In genomic region chr22:41334951-41335635, GRCh38 we compare ENCODE assay signal across 26 cellular contexts. TPM values are rescaled to one million over a fixed set of nuclear protein-coding genes. Genes with fewer than 3 reads are reported as not detected.
A peak's percentile ranks its signal among the peaks of the same experiment; 100 is the strongest.
DNase-seq lines count a peak whose midpoint lies in the region; ATAC-seq and TF ChIP-seq lines count a peak whose summit lies in the region.
"Had no signal": no experiment of that assay in that cellular context is flagged by ENCODE, and none has a peak within 500 bp of the region (broad histone marks: within the 10 kb centered on the region; RNA-seq: fewer than 3 reads in every experiment).

No MANE protein-coding gene starts in this region.

- H3K4me3 ChIP-seq in body of pancreas = no peak overlapping the region
- H3K4me3 ChIP-seq: coronary artery, GM23248, K562, lower lobe of right lung, ovary had no signal

- peak overlapping the region; percentile 5 for H3K27ac Mint-ChIP-seq in activated CD4-positive, alpha-beta T cell treated with anti-CD3 and anti-CD28 coated beads, Interleukin-2, amount 10 ng/mL, durations not matched to agents 24 days and 14 days
- peak overlapping the region; percentile 42 for H3K27ac Mint-ChIP-seq in endothelial cell (ENCODE audit: unreplicated experiment)
- H3K27ac Mint-ChIP-seq in nephron progenitor cell = peak overlapping the region; percentile 79
- H3K27ac Mint-ChIP-seq: activated T-helper 17 cell treated with anti-CD3 and anti-CD28 coated beads, Interleukin-2, amount 50 U/mL, for 72 hours had no signal

- peaks cover 5% of the 10 kb centered on the region for H3K4me1 Mint-ChIP-seq in activated CD4-positive, alpha-beta T cell treated with anti-CD3 and anti-CD28 coated beads, Interleukin-2, amount 10 ng/mL, durations not matched to agents 24 days and 14 days
- H3K4me1 Mint-ChIP-seq in endothelial cell (ENCODE audit: unreplicated experiment) (peaks cover 4% of the 10 kb centered on the region), nephron progenitor cell (no peaks in the 10 kb centered on the region)
- H3K4me1 Mint-ChIP-seq: activated T-helper 17 cell treated with anti-CD3 and anti-CD28 coated beads, Interleukin-2, amount 50 U/mL, for 72 hours had no signal

- peaks cover 35% of the 10 kb centered on the region for H3K36me3 Mint-ChIP-seq in activated CD4-positive, alpha-beta T cell treated with anti-CD3 and anti-CD28 coated beads, Interleukin-2, amount 10 ng/mL, durations not matched to agents 24 days and 14 days (ENCODE audit: low read depth)
- H3K36me3 Mint-ChIP-seq in endothelial cell (ENCODE audit: low read depth, unreplicated experiment) (peaks cover 32% of the 10 kb centered on the region), nephron progenitor cell (ENCODE audit: low read depth) (peaks cover 43% of the 10 kb centered on the region)

- intact Hi-C loops in activated CD4-positive, alpha-beta T cell treated with anti-CD3 and anti-CD28 coated beads, Interleukin-2, amount 10 ng/mL, durations not matched to agents 24 days and 14 days (cut with micrococcal nuclease) = no loop called here
- intact Hi-C loops in body of pancreas (cut with DNase I) = no loop called here

- CTCF ChIA-PET in RWPE1 (lab: Yijun Ruan, JAX) = no interaction called here

- H3K36me3 ChIP-seq in body of pancreas (replicated peaks in 1 of 2; ENCODE audit: insufficient read depth in 1 of 2, low read depth in 2 of 2) = peaks cover 8 to 17% of the 10 kb centered on the region in 2 donors
- H3K36me3 ChIP-seq: ovary had no signal

- ATAC-seq in body of pancreas = no peak
- ATAC-seq: activated naive CD4-positive, alpha-beta T cell treated with anti-CD3 and anti-CD28 coated beads, Interleukin-2, amount 50 U/mL, for 72 hours; activated T-helper 17 cell treated with anti-CD3 and anti-CD28 coated beads, Interleukin-2, amount 50 U/mL, for 72 hours; K562; lower lobe of right lung; naive thymus-derived CD4-positive, alpha-beta T cell had no signal

- DNase-seq in activated CD4-positive, alpha-beta T cell treated with anti-CD3 and anti-CD28 coated beads, Interleukin-2, amount 10 ng/mL, durations not matched to agents 24 days and 14 days = no peak
- DNase-seq in activated CD4-positive, alpha-beta T cell treated with anti-CD3 and anti-CD28 coated beads, Interleukin-2, amount 50 U/mL, for 4 hours = no peak
- no peak for DNase-seq in RWPE1 (ENCODE audit: low spot score)
- DNase-seq in endothelial cell (ENCODE audit: low spot score) = no peak
- no peak for DNase-seq in nephron progenitor cell
- no peak for DNase-seq in NCI-H146 treated with DMSO at 0.1 percent for 48 hours (lab: John Stamatoyannopoulos, UW; ENCODE audit: unreplicated experiment)
- DNase-seq in body of pancreas = no peak
- no peak for DNase-seq in C1 segment of cervical spinal cord (lab: John Stamatoyannopoulos, UW)
- DNase-seq: activated CD4-positive, alpha-beta T cell treated with anti-CD3 and anti-CD28 coated beads for 1 hour; Calu3; DND-41; GF-D8; GM23248; lower lobe of right lung; naive thymus-derived CD4-positive, alpha-beta T cell; NCI-H1092; NCI-H187; ovary; SK-N-SH; stimulated activated naive CD4-positive, alpha-beta T cell had no signal

- no peak for TF ChIP-seq POLR2A in body of pancreas (IDR thresholded peaks at IDR 0.05)

- H3K27ac ChIP-seq in RWPE1 (peak overlapping the region; percentile 25; the same call in 1 of the 2 replicates), body of pancreas (no peak overlapping the region)
- H3K27ac ChIP-seq: 22Rv1, C4-2B, coronary artery, GM23248, lower lobe of right lung, ovary had no signal

- H3K9me3 ChIP-seq in body of pancreas = no peaks in the 10 kb centered on the region
- H3K9me3 ChIP-seq: lower lobe of right lung, ovary, SK-N-SH had no signal

- WGBS in body of pancreas, 2 donors = 95 to 97% methylated on average over 8 to 11 of the region's 11 CpGs

- H3K4me1 ChIP-seq in body of pancreas = no peaks in the 10 kb centered on the region
- H3K4me1 ChIP-seq: lower lobe of right lung had no signal

- POLR2A ChIA-PET in RWPE1 (lab: Yijun Ruan, JAX; ENCODE audit: low non-redundant PET) = no interaction called here

- TF ChIP-seq CTCF in RWPE1 (conservative IDR thresholded peaks at IDR 0.05; ENCODE audit: low read depth) (no peak), endothelial cell (IDR thresholded peaks at IDR 0.05; ENCODE audit: unreplicated experiment) (no peak), nephron progenitor cell (IDR thresholded peaks at IDR 0.05) (no peak), body of pancreas (IDR thresholded peaks at IDR 0.05) (no peak)

- no peaks in the 10 kb centered on the region for H3K27me3 ChIP-seq in body of pancreas
- H3K27me3 ChIP-seq: ovary had no signal

- H3K27me3 Mint-ChIP-seq in activated CD4-positive, alpha-beta T cell treated with anti-CD3 and anti-CD28 coated beads, Interleukin-2, amount 10 ng/mL, durations not matched to agents 24 days and 14 days = no peaks in the 10 kb centered on the region
- peaks cover 6% of the 10 kb centered on the region for H3K27me3 Mint-ChIP-seq in endothelial cell (ENCODE audit: unreplicated experiment)
- no peaks in the 10 kb centered on the region for H3K27me3 Mint-ChIP-seq in nephron progenitor cell (ENCODE audit: low read depth, poor library complexity)
- H3K27me3 Mint-ChIP-seq: activated T-helper 17 cell treated with anti-CD3 and anti-CD28 coated beads, Interleukin-2, amount 50 U/mL, for 72 hours; naive thymus-derived CD4-positive, alpha-beta T cell had no signal

- H3K4me3 Mint-ChIP-seq in activated CD4-positive, alpha-beta T cell treated with anti-CD3 and anti-CD28 coated beads, Interleukin-2, amount 10 ng/mL, durations not matched to agents 24 days and 14 days = no peak overlapping the region
- H3K4me3 Mint-ChIP-seq in endothelial cell (ENCODE audit: unreplicated experiment) (peak overlapping the region; percentile 78), nephron progenitor cell (no peak overlapping the region)
- H3K4me3 Mint-ChIP-seq: activated T-helper 17 cell treated with anti-CD3 and anti-CD28 coated beads, Interleukin-2, amount 50 U/mL, for 72 hours had no signal

- no peaks in the 10 kb centered on the region for H3K9me3 Mint-ChIP-seq in activated CD4-positive, alpha-beta T cell treated with anti-CD3 and anti-CD28 coated beads, Interleukin-2, amount 10 ng/mL, durations not matched to agents 24 days and 14 days
- H3K9me3 Mint-ChIP-seq in endothelial cell (ENCODE audit: unreplicated experiment) (no peaks in the 10 kb centered on the region), nephron progenitor cell (no peaks in the 10 kb centered on the region)
- H3K9me3 Mint-ChIP-seq: activated naive CD4-positive, alpha-beta T cell treated with anti-CD3 and anti-CD28 coated beads, Interleukin-2, amount 50 U/mL, for 72 hours; activated T-helper 17 cell treated with anti-CD3 and anti-CD28 coated beads, Interleukin-2, amount 50 U/mL, for 72 hours; naive thymus-derived CD4-positive, alpha-beta T cell had no signal

RNA-seq across cellular contexts. Expression of gene ZC3H7B, which starts 33.8 kb away (rescaled TPM):
- 69.1 and 70.5 TPM in 2 replicates for total RNA-seq in activated CD4-positive, alpha-beta T cell treated with anti-CD3 and anti-CD28 coated beads, Interleukin-2, amount 10 ng/mL, durations not matched to agents 24 days and 14 days
- total RNA-seq in endothelial cell (ENCODE audit: unreplicated experiment) (69.2 TPM), body of pancreas (10 to 100 TPM; 29.8 to 34.3 TPM)

RNA-seq across cellular contexts. Expression of gene TEF, which starts 46.6 kb away (rescaled TPM):
- 2.0 and 2.1 TPM in 2 replicates for total RNA-seq in activated CD4-positive, alpha-beta T cell treated with anti-CD3 and anti-CD28 coated beads, Interleukin-2, amount 10 ng/mL, durations not matched to agents 24 days and 14 days
- total RNA-seq in endothelial cell (ENCODE audit: unreplicated experiment) (6.6 TPM), body of pancreas (10 to 100 TPM; 10.9 to 29.0 TPM)

RNA-seq across cellular contexts. Expression of gene RANGAP1, which starts 49.1 kb away (rescaled TPM):
- total RNA-seq in activated CD4-positive, alpha-beta T cell treated with anti-CD3 and anti-CD28 coated beads, Interleukin-2, amount 10 ng/mL, durations not matched to agents 24 days and 14 days = 185 and 187 TPM in 2 replicates
- 71.5 TPM for total RNA-seq in endothelial cell (ENCODE audit: unreplicated experiment)
- 10 to 100 TPM; 45.4 to 62.3 TPM for total RNA-seq in body of pancreas

Comparison
In these comparisons a context has a peak if more than half of its experiments do, and no peak if none do; other contexts are left out.
1. H3K27ac Mint-ChIP-seq: peak in every context shown above with its lines; median percentile 79 in nephron progenitor cell; 42 in endothelial cell; 5 in activated CD4-positive, alpha-beta T cell treated with anti-CD3 and anti-CD28 coated beads, Interleukin-2, amount 10 ng/mL, durations not matched to agents 24 days and 14 days.